Comparison of ENCODE assay signal across 28 cellular contexts in genomic region chr10:75246506-75246905, GRCh38.
"Had no signal": no experiment of that assay in that cellular context is flagged by ENCODE, and none has a peak within 500 bp of the region (broad histone marks: within the 10 kb centered on the region; RNA-seq: fewer than 3 reads in every experiment).

No MANE protein-coding gene starts in this region.

- H3K9me3 ChIP-seq: MG63, Peyer's patch had no signal

- ATAC-seq: activated CD8-positive, alpha-beta T cell treated with anti-CD3 and anti-CD28 coated beads for 36 hours; activated naive CD8-positive, alpha-beta T cell treated with anti-CD3 and anti-CD28 coated beads, Interleukin-2, amount 50 U/mL, for 24 hours; activated T-cell treated with anti-CD3 and anti-CD28 coated beads, Interleukin-2, amount 50 U/mL, for 72 hours had no signal

- H3K4me3 ChIP-seq: MG63, Peyer's patch had no signal

- H3K27me3 ChIP-seq: MG63, Peyer's patch had no signal

- H3K36me3 ChIP-seq: MG63, Peyer's patch had no signal

- DNase-seq: activated CD4-positive, alpha-beta T cell treated with anti-CD3 and anti-CD28 coated beads, Interleukin-2, amount 10 ng/mL, durations not matched to agents 24 days and 14 days; activated CD4-positive, alpha-beta T cell treated with anti-CD3 and anti-CD28 coated beads, Interleukin-2, amount 50 U/mL, for 4 hours; activated CD8-positive, alpha-beta T cell treated with anti-CD3 and anti-CD28 coated beads for 36 hours; activated naive CD4-positive, alpha-beta T cell treated with anti-CD3 and anti-CD28 coated beads, Interleukin-2, amount 10 ng/mL, durations not matched to agents 7 days and 5 days; activated naive CD8-positive, alpha-beta T cell treated with anti-CD3 and anti-CD28 coated beads, Interleukin-2, amount 50 U/mL, for 24 hours; activated T-cell treated with anti-CD3 and anti-CD28 coated beads, Interleukin-2, amount 50 U/mL, for 1 hour; activated T-cell treated with anti-CD3 and anti-CD28 coated beads, Interleukin-2, amount 50 U/mL, for 72 hours; anterior cingulate cortex; caudate nucleus; cerebellar nuclear complex; Kasumi-1; KG1; MG63; NCI-H1048; NCI-H1105 treated with DMSO at 0.1 percent for 48 hours; NCI-H1436; NCI-H1694; NCI-H1930; NCI-H2081 treated with DMSO at 0.1 percent for 48 hours; NCI-H345; NCI-H524 treated with DMSO at 0.1 percent for 48 hours; Right ventricle myocardium superior; RPMI8226; SW 1271; T-helper 1 cell; T-helper 2 cell; T-helper 9 cell had no signal
